27 cellular contexts compared by ENCODE assay signal in genomic region chr6:4687656-4687988, GRCh38.
DNase-seq lines count a peak whose midpoint lies in the region; ATAC-seq, FAIRE-seq and TF ChIP-seq lines count a peak whose summit lies in the region.
"Had no signal": no experiment of that assay in that cellular context is flagged by ENCODE, and none has a peak within 500 bp of the region (broad histone marks: within the 10 kb centered on the region; RNA-seq: fewer than 3 reads in every experiment).

No MANE protein-coding gene starts in this region.

- no peak for TF ChIP-seq CTCF in SK-N-SH (IDR thresholded peaks at IDR 0.05)
- TF ChIP-seq CTCF in astrocyte (IDR thresholded peaks at IDR 0.05; ENCODE audit: insufficient read depth, low read depth, low read length): no peak
- no peak for TF ChIP-seq CTCF in keratinocyte (optimal IDR thresholded peaks at IDR 0.05 in 1 of 3, IDR thresholded peaks at IDR 0.05 in 1 of 3, conservative IDR thresholded peaks at IDR 0.05 in 1 of 3; ENCODE audit: extremely low read depth in 1 of 3, insufficient read depth in 2 of 3, low read length in 3 of 3)
- no peak for TF ChIP-seq CTCF in gastroesophageal sphincter (IDR thresholded peaks at IDR 0.05)

- H3K79me2 ChIP-seq in SK-N-SH (ENCODE audit: insufficient read depth) (no peaks in the 10 kb centered on the region), astrocyte (ENCODE audit: insufficient read depth, low read length) (no peaks in the 10 kb centered on the region), keratinocyte (ENCODE audit: control insufficient read depth, insufficient read depth, low read length) (no peaks in the 10 kb centered on the region)

- peaks cover 11% of the 10 kb centered on the region for H3F3A ChIP-seq in SK-N-SH (replicated peaks; ENCODE audit: insufficient read depth)

- peaks cover 3% of the 10 kb centered on the region for H3K36me3 Mint-ChIP-seq in astrocyte (ENCODE audit: low read depth, unreplicated experiment)
- H3K36me3 Mint-ChIP-seq in immature natural killer cell: peaks cover 0 to 2% (median under 1%) of the 10 kb centered on the region in 3 donors
- H3K36me3 Mint-ChIP-seq: activated naive CD8-positive, alpha-beta T cell treated with anti-CD3 and anti-CD28 coated beads, Interleukin-2, amount 10 ng/mL, durations not matched to agents 7 days and 5 days had no signal

- POLR2A ChIA-PET in SK-N-SH (lab: Yijun Ruan, JAX): no interaction called here

- TF ChIP-seq POLR2A in gastroesophageal sphincter (IDR thresholded peaks at IDR 0.05): no peak

- no peaks in the 10 kb centered on the region for H3K9me2 ChIP-seq in SK-N-SH

- H3K4me2 ChIP-seq in SK-N-SH: peak overlapping the region; percentile 8; the same call in 1 of the 2 replicates
- peak overlapping the region; percentile 80 for H3K4me2 ChIP-seq in astrocyte (ENCODE audit: low read length)
- H3K4me2 ChIP-seq in keratinocyte (ENCODE audit: control insufficient read depth, extremely low read depth, insufficient read depth, low read depth, low read length): peak overlapping the region; percentile 76

- H3K27ac ChIP-seq in SK-N-SH (ENCODE audit: low read depth in 2 of 2, low read length in 1 of 2) (peak overlapping the region; percentile 60 to 67; a peak in 3 of 4 replicates), astrocyte (ENCODE audit: low read depth, low read length) (peak overlapping the region; percentile 49), keratinocyte (ENCODE audit: control insufficient read depth, insufficient read depth, low read length) (peak overlapping the region; percentile 89), gastroesophageal sphincter (no peak overlapping the region)
- H3K27ac ChIP-seq: esophagus muscularis mucosa, sigmoid colon, tibial artery had no signal

- FAIRE-seq in astrocyte (lab: Jason Lieb, UNC) (no peak), keratinocyte (lab: Jason Lieb, UNC) (no peak)
- FAIRE-seq: GM12878 had no signal

- peaks cover 8% of the 10 kb centered on the region for H3K9me3 Mint-ChIP-seq in astrocyte (ENCODE audit: unreplicated experiment)
- peaks cover 0 to 8% (median 0%) of the 10 kb centered on the region in 6 donors for H3K9me3 Mint-ChIP-seq in immature natural killer cell

- H3K9me3 ChIP-seq in SK-N-SH (no peaks in the 10 kb centered on the region), astrocyte (ENCODE audit: insufficient read depth, low read depth, low read length) (no peaks in the 10 kb centered on the region), keratinocyte (ENCODE audit: control insufficient read depth, low read depth, low read length) (no peaks in the 10 kb centered on the region), gastroesophageal sphincter (peaks cover 0 to 5% (median 0%) of the 10 kb centered on the region in 3 donors)
- H3K9me3 ChIP-seq: Caco-2, esophagus muscularis mucosa, HAP-1, tibial artery had no signal

- H3K9me1 ChIP-seq in keratinocyte (ENCODE audit: control insufficient read depth, extremely low read depth, insufficient read depth, low read length): no peaks in the 10 kb centered on the region

- no peak overlapping the region for H3K27ac Mint-ChIP-seq in astrocyte (ENCODE audit: unreplicated experiment)
- H3K27ac Mint-ChIP-seq in immature natural killer cell: no peak overlapping the region
- H3K27ac Mint-ChIP-seq: activated B cell treated with CpG ODN at 0.5 μM for 24 hours; activated naive CD8-positive, alpha-beta T cell treated with anti-CD3 and anti-CD28 coated beads, Interleukin-2, amount 10 ng/mL, durations not matched to agents 7 days and 5 days; B cell; progenitor cell of endocrine pancreas; stimulated activated naive CD8-positive, alpha-beta T cell treated with anti-CD3 and anti-CD28 coated beads, Interleukin-15, amount 100 ng/mL, for 72 hours had no signal

- dilution Hi-C loops in keratinocyte (cut with MboI; ENCODE audit: extremely low pct_ligation_motif_present, low sequenced_read_pairs): no loop called here

- no peak for DNase-seq in SK-N-SH
- DNase-seq in astrocyte (ENCODE audit: low read depth): no peak
- DNase-seq in keratinocyte (ENCODE audit: low read depth, low spot score): no peak
- DNase-seq in OCI-M1 (lab: John Stamatoyannopoulos, UW): no peak
- no peak for DNase-seq in immature natural killer cell
- DNase-seq: activated B cell treated with CpG ODN at 0.5 μM for 24 hours; activated CD4-positive, alpha-beta T cell treated with anti-CD3 and anti-CD28 coated beads, Interleukin-2, amount 50 U/mL, for 4 hours; activated naive CD8-positive, alpha-beta T cell treated with anti-CD3 and anti-CD28 coated beads, Interleukin-2, amount 10 ng/mL, durations not matched to agents 7 days and 5 days; Caco-2; DND-41; effector memory CD4-positive, alpha-beta T cell; NCI-H1105; NCI-H1930; sigmoid colon; stimulated activated naive CD8-positive, alpha-beta T cell treated with anti-CD3 and anti-CD28 coated beads, Interleukin-15, amount 100 ng/mL, for 72 hours; T-helper 9 cell had no signal

- H3K4me1 Mint-ChIP-seq in astrocyte (ENCODE audit: low read depth, unreplicated experiment): peaks cover 10% of the 10 kb centered on the region
- no peaks in the 10 kb centered on the region for H3K4me1 Mint-ChIP-seq in immature natural killer cell
- H3K4me1 Mint-ChIP-seq: activated B cell treated with CpG ODN at 0.5 μM for 24 hours; activated naive CD8-positive, alpha-beta T cell treated with anti-CD3 and anti-CD28 coated beads, Interleukin-2, amount 10 ng/mL, durations not matched to agents 7 days and 5 days; B cell; neural crest cell; stimulated activated naive CD8-positive, alpha-beta T cell treated with anti-CD3 and anti-CD28 coated beads, Interleukin-15, amount 100 ng/mL, for 72 hours had no signal

- no peak for TF ChIP-seq RAD21 in SK-N-SH (IDR thresholded peaks at IDR 0.05; ENCODE audit: low read length)

- CTCF ChIA-PET in SK-N-SH (lab: Yijun Ruan, JAX): interaction anchor here (0.7 kb wide), 1 partner anchor 1836 kb away, joined by 3 read pairs; no protein-coding TSS in a partner anchor

- peak overlapping the region; percentile 94 for H2AFZ ChIP-seq in SK-N-SH (ENCODE audit: low read depth)
- no peak overlapping the region for H2AFZ ChIP-seq in astrocyte (ENCODE audit: low read depth, low read length)
- no peak overlapping the region for H2AFZ ChIP-seq in keratinocyte (ENCODE audit: control insufficient read depth, low read length)

- H3K27me3 Mint-ChIP-seq in astrocyte (ENCODE audit: low read depth, unreplicated experiment) (peaks cover 20% of the 10 kb centered on the region), immature natural killer cell (ENCODE audit: low read depth in 3 of 3) (peaks cover 7 to 16% (median 14%) of the 10 kb centered on the region in 3 donors)

- ATAC-seq in SK-N-SH treated with all-trans-retinoic acid at 6 μM for 48 hours: no peak
- ATAC-seq in GM18873 (IDR thresholded peaks at IDR 0.05; ENCODE audit: low FRiP score, unreplicated experiment): no peak
- ATAC-seq in gastroesophageal sphincter: no peak
- ATAC-seq: GM12878; stimulated activated naive CD8-positive, alpha-beta T cell treated with anti-CD3 and anti-CD28 coated beads, Interleukin-15, amount 100 ng/mL, for 72 hours had no signal

- TF ChIP-seq EP300 in SK-N-SH (IDR thresholded peaks at IDR 0.05; ENCODE audit: borderline replicate concordance in 1 of 2, low read depth in 1 of 2, low read length in 1 of 2): no peak
- no peak for TF ChIP-seq EP300 in gastroesophageal sphincter (IDR thresholded peaks at IDR 0.05)

- H3K27me3 ChIP-seq in SK-N-SH (ENCODE audit: insufficient read depth) (no peaks in the 10 kb centered on the region; the same call in 1 of the 2 replicates), astrocyte (ENCODE audit: insufficient read depth, low read length) (no peaks in the 10 kb centered on the region), keratinocyte (ENCODE audit: control insufficient read depth, extremely low read depth, insufficient read depth, low read length) (no peaks in the 10 kb centered on the region), gastroesophageal sphincter (no peaks in the 10 kb centered on the region)
- H3K27me3 ChIP-seq: esophagus muscularis mucosa, sigmoid colon, tibial artery had no signal

- H3K9ac ChIP-seq in SK-N-SH: 0 out of 2 replicates have a peak overlapping the region, but pooled peaks have one; percentile 1
- H3K9ac ChIP-seq in astrocyte (ENCODE audit: low read length): peak overlapping the region; percentile 62
- H3K9ac ChIP-seq in keratinocyte (ENCODE audit: control insufficient read depth, extremely low read depth, insufficient read depth, low read length): no peak overlapping the region

- H3K4me3 ChIP-seq in SK-N-SH (ENCODE audit: low read depth in 2 of 2, low read length in 1 of 2): no peak overlapping the region; a peak in 1 of 4 replicates
- H3K4me3 ChIP-seq in astrocyte (ENCODE audit: insufficient read depth, low read depth, low read length): no peak overlapping the region
- no peak overlapping the region for H3K4me3 ChIP-seq in keratinocyte (ENCODE audit: control insufficient read depth in 2 of 3, extremely low read depth in 1 of 3, insufficient read depth in 2 of 3, low read depth in 1 of 3, low read length in 3 of 3)
- H3K4me3 ChIP-seq in gastroesophageal sphincter: no peak overlapping the region
- H3K4me3 ChIP-seq: esophagus muscularis mucosa, GM12878, HAP-1, lung, sigmoid colon, tibial artery had no signal

- H3K36me3 ChIP-seq in SK-N-SH (replicated peaks in 1 of 2; ENCODE audit: control insufficient read depth in 1 of 2, insufficient read depth in 2 of 2, low read length in 1 of 2) (no peaks in the 10 kb centered on the region), astrocyte (ENCODE audit: insufficient read depth, low read length) (no peaks in the 10 kb centered on the region), keratinocyte (ENCODE audit: control insufficient read depth in 2 of 2, extremely low read depth in 1 of 2, insufficient read depth in 2 of 2, low read length in 2 of 2) (no peaks in the 10 kb centered on the region), gastroesophageal sphincter (no peaks in the 10 kb centered on the region)
- H3K36me3 ChIP-seq: esophagus muscularis mucosa, HAP-1, sigmoid colon, tibial artery had no signal

- no peaks in the 10 kb centered on the region for H3K4me1 ChIP-seq in SK-N-SH (ENCODE audit: control insufficient read depth in 1 of 2, insufficient read depth in 2 of 2, low read depth in 1 of 2, low read length in 1 of 2)
- H3K4me1 ChIP-seq in astrocyte (ENCODE audit: insufficient read depth, low read length): peaks cover 6% of the 10 kb centered on the region
- H3K4me1 ChIP-seq in keratinocyte (ENCODE audit: control insufficient read depth, extremely low read depth, insufficient read depth, low read length): peaks cover 10% of the 10 kb centered on the region
- no peaks in the 10 kb centered on the region for H3K4me1 ChIP-seq in gastroesophageal sphincter
- H3K4me1 ChIP-seq: Caco-2, esophagus muscularis mucosa, HAP-1, sigmoid colon, tibial artery had no signal

- H4K20me1 ChIP-seq in SK-N-SH (ENCODE audit: insufficient read depth) (no peaks in the 10 kb centered on the region), astrocyte (ENCODE audit: insufficient read depth, low read length) (no peaks in the 10 kb centered on the region), keratinocyte (ENCODE audit: control insufficient read depth, extremely low read depth, insufficient read depth, low read length) (no peaks in the 10 kb centered on the region)

- H3K4me3 Mint-ChIP-seq in astrocyte (ENCODE audit: unreplicated experiment) (no peak overlapping the region), immature natural killer cell (no peak overlapping the region)
- H3K4me3 Mint-ChIP-seq: activated B cell treated with CpG ODN at 0.5 μM for 24 hours; activated naive CD8-positive, alpha-beta T cell treated with anti-CD3 and anti-CD28 coated beads, Interleukin-2, amount 10 ng/mL, durations not matched to agents 7 days and 5 days; B cell; neural crest cell; stimulated activated naive CD8-positive, alpha-beta T cell treated with anti-CD3 and anti-CD28 coated beads, Interleukin-15, amount 100 ng/mL, for 72 hours had no signal

Comparison
In these comparisons a context has a peak if more than half of its experiments do, and no peak if none do; other contexts are left out.
1. H3K27ac ChIP-seq: peak in SK-N-SH (2 of 2), astrocyte (single experiment) and keratinocyte (single experiment); none in gastroesophageal sphincter (0 of 4).
2. H3K4me2 ChIP-seq: peak in every context shown above with its lines; median percentile 80 in astrocyte; 76 in keratinocyte; 8 in SK-N-SH.